ENCODE assay signal across 1 cellular context in genomic region chr13:98746968-98747367, GRCh38.
TF ChIP-seq lines count a peak whose summit lies in the region.

No MANE protein-coding gene starts in this region.

TF ChIP-seq in HepG2, 621 proteins besides CTCF, POLR2A, EP300 and RAD21 (continued from another document and continues in another):
- TF ChIP-seq, protein P1, sequence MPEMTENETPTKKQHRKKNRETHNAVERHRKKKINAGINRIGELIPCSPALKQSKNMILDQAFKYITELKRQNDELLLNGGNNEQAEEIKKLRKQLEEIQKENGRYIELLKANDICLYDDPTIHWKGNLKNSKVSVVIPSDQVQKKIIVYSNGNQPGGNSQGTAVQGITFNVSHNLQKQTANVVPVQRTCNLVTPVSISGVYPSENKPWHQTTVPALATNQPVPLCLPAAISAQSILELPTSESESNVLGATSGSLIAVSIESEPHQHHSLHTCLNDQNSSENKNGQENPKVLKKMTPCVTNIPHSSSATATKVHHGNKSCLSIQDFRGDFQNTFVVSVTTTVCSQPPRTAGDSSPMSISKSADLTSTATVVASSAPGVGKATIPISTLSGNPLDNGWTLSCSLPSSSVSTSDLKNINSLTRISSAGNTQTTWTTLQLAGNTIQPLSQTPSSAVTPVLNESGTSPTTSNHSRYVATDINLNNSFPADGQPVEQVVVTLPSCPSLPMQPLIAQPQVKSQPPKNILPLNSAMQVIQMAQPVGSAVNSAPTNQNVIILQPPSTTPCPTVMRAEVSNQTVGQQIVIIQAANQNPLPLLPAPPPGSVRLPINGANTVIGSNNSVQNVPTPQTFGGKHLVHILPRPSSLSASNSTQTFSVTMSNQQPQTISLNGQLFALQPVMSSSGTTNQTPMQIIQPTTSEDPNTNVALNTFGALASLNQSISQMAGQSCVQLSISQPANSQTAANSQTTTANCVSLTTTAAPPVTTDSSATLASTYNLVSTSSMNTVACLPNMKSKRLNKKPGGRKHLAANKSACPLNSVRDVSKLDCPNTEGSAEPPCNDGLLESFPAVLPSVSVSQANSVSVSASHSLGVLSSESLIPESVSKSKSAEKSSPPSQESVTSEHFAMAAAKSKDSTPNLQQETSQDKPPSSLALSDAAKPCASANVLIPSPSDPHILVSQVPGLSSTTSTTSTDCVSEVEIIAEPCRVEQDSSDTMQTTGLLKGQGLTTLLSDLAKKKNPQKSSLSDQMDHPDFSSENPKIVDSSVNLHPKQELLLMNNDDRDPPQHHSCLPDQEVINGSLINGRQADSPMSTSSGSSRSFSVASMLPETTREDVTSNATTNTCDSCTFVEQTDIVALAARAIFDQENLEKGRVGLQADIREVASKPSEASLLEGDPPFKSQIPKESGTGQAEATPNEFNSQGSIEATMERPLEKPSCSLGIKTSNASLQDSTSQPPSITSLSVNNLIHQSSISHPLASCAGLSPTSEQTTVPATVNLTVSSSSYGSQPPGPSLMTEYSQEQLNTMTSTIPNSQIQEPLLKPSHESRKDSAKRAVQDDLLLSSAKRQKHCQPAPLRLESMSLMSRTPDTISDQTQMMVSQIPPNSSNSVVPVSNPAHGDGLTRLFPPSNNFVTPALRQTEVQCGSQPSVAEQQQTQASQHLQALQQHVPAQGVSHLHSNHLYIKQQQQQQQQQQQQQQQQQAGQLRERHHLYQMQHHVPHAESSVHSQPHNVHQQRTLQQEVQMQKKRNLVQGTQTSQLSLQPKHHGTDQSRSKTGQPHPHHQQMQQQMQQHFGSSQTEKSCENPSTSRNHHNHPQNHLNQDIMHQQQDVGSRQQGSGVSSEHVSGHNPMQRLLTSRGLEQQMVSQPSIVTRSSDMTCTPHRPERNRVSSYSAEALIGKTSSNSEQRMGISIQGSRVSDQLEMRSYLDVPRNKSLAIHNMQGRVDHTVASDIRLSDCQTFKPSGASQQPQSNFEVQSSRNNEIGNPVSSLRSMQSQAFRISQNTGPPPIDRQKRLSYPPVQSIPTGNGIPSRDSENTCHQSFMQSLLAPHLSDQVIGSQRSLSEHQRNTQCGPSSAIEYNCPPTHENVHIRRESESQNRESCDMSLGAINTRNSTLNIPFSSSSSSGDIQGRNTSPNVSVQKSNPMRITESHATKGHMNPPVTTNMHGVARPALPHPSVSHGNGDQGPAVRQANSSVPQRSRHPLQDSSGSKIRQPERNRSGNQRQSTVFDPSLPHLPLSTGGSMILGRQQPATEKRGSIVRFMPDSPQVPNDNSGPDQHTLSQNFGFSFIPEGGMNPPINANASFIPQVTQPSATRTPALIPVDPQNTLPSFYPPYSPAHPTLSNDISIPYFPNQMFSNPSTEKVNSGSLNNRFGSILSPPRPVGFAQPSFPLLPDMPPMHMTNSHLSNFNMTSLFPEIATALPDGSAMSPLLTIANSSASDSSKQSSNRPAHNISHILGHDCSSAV (CRISPR knock-in tag; IDR thresholded peaks at IDR 0.05; ENCODE audit: borderline replicate concordance), result no peak
- TF ChIP-seq ZNF251 (CRISPR knock-in tag; IDR thresholded peaks at IDR 0.05) (no peak), KDM1A (CRISPR knock-in tag; IDR thresholded peaks at IDR 0.05) (no peak), ATM (IDR thresholded peaks at IDR 0.05; ENCODE audit: borderline replicate concordance) (no peak), JDP2 (CRISPR knock-in tag; IDR thresholded peaks at IDR 0.05; ENCODE audit: borderline replicate concordance) (no peak), ZNF547 (CRISPR knock-in tag; IDR thresholded peaks at IDR 0.05) (no peak), PAWR (CRISPR knock-in tag; IDR thresholded peaks at IDR 0.05; ENCODE audit: borderline replicate concordance) (no peak), IKZF5 (CRISPR knock-in tag; IDR thresholded peaks at IDR 0.05) (no peak), ETV6 (CRISPR knock-in tag; conservative IDR thresholded peaks at IDR 0.05) (no peak), SNAI1 (CRISPR knock-in tag; IDR thresholded peaks at IDR 0.05; ENCODE audit: borderline replicate concordance) (no peak), ZBTB42 (CRISPR knock-in tag; IDR thresholded peaks at IDR 0.05) (no peak), SIN3B (IDR thresholded peaks at IDR 0.05; ENCODE audit: low read length) (no peak), REPIN1 (CRISPR knock-in tag; IDR thresholded peaks at IDR 0.05; ENCODE audit: borderline replicate concordance, low read depth) (no peak), GFI1 (CRISPR knock-in tag; IDR thresholded peaks at IDR 0.05; ENCODE audit: borderline replicate concordance) (no peak), ZSCAN21 (CRISPR knock-in tag; IDR thresholded peaks at IDR 0.05; ENCODE audit: borderline replicate concordance) (no peak), ZNF644 (CRISPR knock-in tag; IDR thresholded peaks at IDR 0.05; ENCODE audit: low read depth) (peak; percentile 38; the same call in 1 of the 2 replicates), CC2D1A (CRISPR knock-in tag; IDR thresholded peaks at IDR 0.05) (no peak), ZSCAN9 (CRISPR knock-in tag; IDR thresholded peaks at IDR 0.05; ENCODE audit: borderline replicate concordance) (no peak), ZNF124 (CRISPR knock-in tag; IDR thresholded peaks at IDR 0.05) (no peak), CREB1 (IDR thresholded peaks at IDR 0.05) (no peak), CREB1 (CRISPR knock-in tag; IDR thresholded peaks at IDR 0.05) (no peak), ELF1 (CRISPR knock-in tag; IDR thresholded peaks at IDR 0.05) (no peak), MXI1 (IDR thresholded peaks at IDR 0.05; ENCODE audit: borderline replicate concordance, low read depth, low read length) (no peak), SALL2 (CRISPR knock-in tag; IDR thresholded peaks at IDR 0.05) (no peak), SNRNP70 (IDR thresholded peaks at IDR 0.05; ENCODE audit: low read depth, low read length) (no peak), POLR2AphosphoS2 (IDR thresholded peaks at IDR 0.05; ENCODE audit: low read depth, low read length) (no peak), ONECUT2 (CRISPR knock-in tag; IDR thresholded peaks at IDR 0.05) (no peak), MLLT10 (CRISPR knock-in tag; IDR thresholded peaks at IDR 0.05) (no peak), LCORL (IDR thresholded peaks at IDR 0.05) (no peak), LCORL (CRISPR knock-in tag; IDR thresholded peaks at IDR 0.05) (peak; percentile 33; the same call in 1 of the 2 replicates), SOX6 (IDR thresholded peaks at IDR 0.05) (no peak), SOX6 (CRISPR knock-in tag; IDR thresholded peaks at IDR 0.05) (peak; percentile 49; the same call in 1 of the 2 replicates), ZNF350 (CRISPR knock-in tag; IDR thresholded peaks at IDR 0.05; ENCODE audit: borderline replicate concordance, low read depth) (no peak), RELA (CRISPR knock-in tag; IDR thresholded peaks at IDR 0.05) (no peak), ZBTB2 (CRISPR knock-in tag; IDR thresholded peaks at IDR 0.05; ENCODE audit: low read depth) (no peak), TARDBP (CRISPR knock-in tag; IDR thresholded peaks at IDR 0.05) (no peak), TRIM24 (CRISPR knock-in tag; IDR thresholded peaks at IDR 0.05) (0 out of 2 replicates have a peak, but pooled peaks have one; percentile 71), ZNF878 (CRISPR knock-in tag; IDR thresholded peaks at IDR 0.05) (no peak)
- TF ChIP-seq, protein P2, sequence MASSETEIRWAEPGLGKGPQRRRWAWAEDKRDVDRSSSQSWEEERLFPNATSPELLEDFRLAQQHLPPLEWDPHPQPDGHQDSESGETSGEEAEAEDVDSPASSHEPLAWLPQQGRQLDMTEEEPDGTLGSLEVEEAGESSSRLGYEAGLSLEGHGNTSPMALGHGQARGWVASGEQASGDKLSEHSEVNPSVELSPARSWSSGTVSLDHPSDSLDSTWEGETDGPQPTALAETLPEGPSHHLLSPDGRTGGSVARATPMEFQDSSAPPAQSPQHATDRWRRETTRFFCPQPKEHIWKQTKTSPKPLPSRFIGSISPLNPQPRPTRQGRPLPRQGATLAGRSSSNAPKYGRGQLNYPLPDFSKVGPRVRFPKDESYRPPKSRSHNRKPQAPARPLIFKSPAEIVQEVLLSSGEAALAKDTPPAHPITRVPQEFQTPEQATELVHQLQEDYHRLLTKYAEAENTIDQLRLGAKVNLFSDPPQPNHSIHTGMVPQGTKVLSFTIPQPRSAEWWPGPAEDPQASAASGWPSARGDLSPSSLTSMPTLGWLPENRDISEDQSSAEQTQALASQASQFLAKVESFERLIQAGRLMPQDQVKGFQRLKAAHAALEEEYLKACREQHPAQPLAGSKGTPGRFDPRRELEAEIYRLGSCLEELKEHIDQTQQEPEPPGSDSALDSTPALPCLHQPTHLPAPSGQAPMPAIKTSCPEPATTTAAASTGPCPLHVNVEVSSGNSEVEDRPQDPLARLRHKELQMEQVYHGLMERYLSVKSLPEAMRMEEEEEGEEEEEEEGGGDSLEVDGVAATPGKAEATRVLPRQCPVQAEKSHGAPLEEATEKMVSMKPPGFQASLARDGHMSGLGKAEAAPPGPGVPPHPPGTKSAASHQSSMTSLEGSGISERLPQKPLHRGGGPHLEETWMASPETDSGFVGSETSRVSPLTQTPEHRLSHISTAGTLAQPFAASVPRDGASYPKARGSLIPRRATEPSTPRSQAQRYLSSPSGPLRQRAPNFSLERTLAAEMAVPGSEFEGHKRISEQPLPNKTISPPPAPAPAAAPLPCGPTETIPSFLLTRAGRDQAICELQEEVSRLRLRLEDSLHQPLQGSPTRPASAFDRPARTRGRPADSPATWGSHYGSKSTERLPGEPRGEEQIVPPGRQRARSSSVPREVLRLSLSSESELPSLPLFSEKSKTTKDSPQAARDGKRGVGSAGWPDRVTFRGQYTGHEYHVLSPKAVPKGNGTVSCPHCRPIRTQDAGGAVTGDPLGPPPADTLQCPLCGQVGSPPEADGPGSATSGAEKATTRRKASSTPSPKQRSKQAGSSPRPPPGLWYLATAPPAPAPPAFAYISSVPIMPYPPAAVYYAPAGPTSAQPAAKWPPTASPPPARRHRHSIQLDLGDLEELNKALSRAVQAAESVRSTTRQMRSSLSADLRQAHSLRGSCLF (CRISPR knock-in tag; IDR thresholded peaks at IDR 0.05; ENCODE audit: borderline replicate concordance), result no peak
- TF ChIP-seq, protein P3, sequence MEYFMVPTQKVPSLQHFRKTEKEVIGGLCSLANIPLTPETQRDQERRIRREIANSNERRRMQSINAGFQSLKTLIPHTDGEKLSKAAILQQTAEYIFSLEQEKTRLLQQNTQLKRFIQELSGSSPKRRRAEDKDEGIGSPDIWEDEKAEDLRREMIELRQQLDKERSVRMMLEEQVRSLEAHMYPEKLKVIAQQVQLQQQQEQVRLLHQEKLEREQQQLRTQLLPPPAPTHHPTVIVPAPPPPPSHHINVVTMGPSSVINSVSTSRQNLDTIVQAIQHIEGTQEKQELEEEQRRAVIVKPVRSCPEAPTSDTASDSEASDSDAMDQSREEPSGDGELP (IDR thresholded peaks at IDR 0.05; ENCODE audit: borderline replicate concordance, low read depth), result peak; percentile 74; the same call in 1 of the 2 replicates
- TF ChIP-seq, protein P4, sequence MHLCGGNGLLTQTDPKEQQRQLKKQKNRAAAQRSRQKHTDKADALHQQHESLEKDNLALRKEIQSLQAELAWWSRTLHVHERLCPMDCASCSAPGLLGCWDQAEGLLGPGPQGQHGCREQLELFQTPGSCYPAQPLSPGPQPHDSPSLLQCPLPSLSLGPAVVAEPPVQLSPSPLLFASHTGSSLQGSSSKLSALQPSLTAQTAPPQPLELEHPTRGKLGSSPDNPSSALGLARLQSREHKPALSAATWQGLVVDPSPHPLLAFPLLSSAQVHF (CRISPR knock-in tag; IDR thresholded peaks at IDR 0.05), result no peak
- TF ChIP-seq, protein P5, sequence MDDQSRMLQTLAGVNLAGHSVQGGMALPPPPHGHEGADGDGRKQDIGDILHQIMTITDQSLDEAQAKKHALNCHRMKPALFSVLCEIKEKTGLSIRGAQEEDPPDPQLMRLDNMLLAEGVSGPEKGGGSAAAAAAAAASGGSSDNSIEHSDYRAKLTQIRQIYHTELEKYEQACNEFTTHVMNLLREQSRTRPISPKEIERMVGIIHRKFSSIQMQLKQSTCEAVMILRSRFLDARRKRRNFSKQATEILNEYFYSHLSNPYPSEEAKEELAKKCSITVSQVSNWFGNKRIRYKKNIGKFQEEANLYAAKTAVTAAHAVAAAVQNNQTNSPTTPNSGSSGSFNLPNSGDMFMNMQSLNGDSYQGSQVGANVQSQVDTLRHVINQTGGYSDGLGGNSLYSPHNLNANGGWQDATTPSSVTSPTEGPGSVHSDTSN (CRISPR knock-in tag; IDR thresholded peaks at IDR 0.05; ENCODE audit: borderline replicate concordance), result no peak
- TF ChIP-seq, protein P6, sequence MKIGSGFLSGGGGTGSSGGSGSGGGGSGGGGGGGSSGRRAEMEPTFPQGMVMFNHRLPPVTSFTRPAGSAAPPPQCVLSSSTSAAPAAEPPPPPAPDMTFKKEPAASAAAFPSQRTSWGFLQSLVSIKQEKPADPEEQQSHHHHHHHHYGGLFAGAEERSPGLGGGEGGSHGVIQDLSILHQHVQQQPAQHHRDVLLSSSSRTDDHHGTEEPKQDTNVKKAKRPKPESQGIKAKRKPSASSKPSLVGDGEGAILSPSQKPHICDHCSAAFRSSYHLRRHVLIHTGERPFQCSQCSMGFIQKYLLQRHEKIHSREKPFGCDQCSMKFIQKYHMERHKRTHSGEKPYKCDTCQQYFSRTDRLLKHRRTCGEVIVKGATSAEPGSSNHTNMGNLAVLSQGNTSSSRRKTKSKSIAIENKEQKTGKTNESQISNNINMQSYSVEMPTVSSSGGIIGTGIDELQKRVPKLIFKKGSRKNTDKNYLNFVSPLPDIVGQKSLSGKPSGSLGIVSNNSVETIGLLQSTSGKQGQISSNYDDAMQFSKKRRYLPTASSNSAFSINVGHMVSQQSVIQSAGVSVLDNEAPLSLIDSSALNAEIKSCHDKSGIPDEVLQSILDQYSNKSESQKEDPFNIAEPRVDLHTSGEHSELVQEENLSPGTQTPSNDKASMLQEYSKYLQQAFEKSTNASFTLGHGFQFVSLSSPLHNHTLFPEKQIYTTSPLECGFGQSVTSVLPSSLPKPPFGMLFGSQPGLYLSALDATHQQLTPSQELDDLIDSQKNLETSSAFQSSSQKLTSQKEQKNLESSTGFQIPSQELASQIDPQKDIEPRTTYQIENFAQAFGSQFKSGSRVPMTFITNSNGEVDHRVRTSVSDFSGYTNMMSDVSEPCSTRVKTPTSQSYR (CRISPR knock-in tag; IDR thresholded peaks at IDR 0.05; ENCODE audit: borderline replicate concordance), result no peak
